23 cellular contexts compared by ENCODE assay signal in genomic region chr10:125095228-125095627, GRCh38.
DNase-seq lines count a peak whose midpoint lies in the region; ATAC-seq and TF ChIP-seq lines count a peak whose summit lies in the region.
"Had no signal": no experiment of that assay in that cellular context is flagged by ENCODE, and none has a peak within 500 bp of the region (broad histone marks: within the 10 kb centered on the region; RNA-seq: fewer than 3 reads in every experiment).

No MANE protein-coding gene starts in this region.

- H3K4me1 ChIP-seq in right cardiac atrium (ENCODE audit: control insufficient read depth, insufficient read depth, low read length) (peaks cover 34% of the 10 kb centered on the region), gastroesophageal sphincter (peaks cover 12 to 84% (median 51%) of the 10 kb centered on the region in 3 donors), vagina (peaks cover 59% of the 10 kb centered on the region), left lung (peaks cover 11 to 52% of the 10 kb centered on the region in 2 donors)
- H3K4me1 ChIP-seq: Caco-2, HAP-1 had no signal

- no peak for TF ChIP-seq EP300 in gastroesophageal sphincter (IDR thresholded peaks at IDR 0.05)

- H3K9me3 ChIP-seq in right cardiac atrium (ENCODE audit: control insufficient read depth, low read length) = no peaks in the 10 kb centered on the region
- H3K9me3 ChIP-seq in gastroesophageal sphincter = no peaks in the 10 kb centered on the region
- H3K9me3 ChIP-seq in vagina = no peaks in the 10 kb centered on the region
- H3K9me3 ChIP-seq in left lung = no peaks in the 10 kb centered on the region
- H3K9me3 ChIP-seq: BE2C, Caco-2, HAP-1, neutrophil, SK-N-SH had no signal

- intact Hi-C loops in right cardiac atrium (cut with DNase I) (no loop called here), left ventricle myocardium superior (cut with micrococcal nuclease) (no loop called here), vagina (cut with DNase I) (loop anchor here (5.0 kb wide), 1 partner anchor 1478 kb away; no protein-coding TSS in a partner anchor), left lung (cut with DNase I) (no loop called here)

- H3K36me3 ChIP-seq in gastroesophageal sphincter = no peaks in the 10 kb centered on the region
- no peaks in the 10 kb centered on the region for H3K36me3 ChIP-seq in vagina
- H3K36me3 ChIP-seq in left lung = peaks cover 0 to 3% of the 10 kb centered on the region in 2 donors
- H3K36me3 ChIP-seq: BE2C, HAP-1 had no signal

- peak overlapping the region; percentile 57 for H3K27ac Mint-ChIP-seq in osteocyte (ENCODE audit: unreplicated experiment)

- WGBS in right cardiac atrium = 91% methylated on average over 6 of the region's 6 CpGs
- WGBS in gastroesophageal sphincter (ENCODE audit: low coverage in 1 of 2), 2 donors = 87 to 100% methylated on average over 1 to 5 of the region's 6 CpGs

- H3K4me3 Mint-ChIP-seq in osteocyte (ENCODE audit: unreplicated experiment) = no peak overlapping the region
- H3K4me3 Mint-ChIP-seq: effector memory CD8-positive, alpha-beta T cell had no signal

- H3K4me1 Mint-ChIP-seq in osteocyte (ENCODE audit: unreplicated experiment) = peaks cover 67% of the 10 kb centered on the region

- TF ChIP-seq CTCF in gastroesophageal sphincter (IDR thresholded peaks at IDR 0.05) (no peak), osteocyte (IDR thresholded peaks at IDR 0.05) (no peak), vagina (IDR thresholded peaks at IDR 0.05) (no peak), left lung (IDR thresholded peaks at IDR 0.05) (no peak)

- H3K27ac ChIP-seq in right cardiac atrium (ENCODE audit: low read length) (no peak overlapping the region), gastroesophageal sphincter (peak overlapping the region in 3 of 4 donors; percentile 81 to 86 (median 82)), vagina (peak overlapping the region; percentile 45), left lung (no peak overlapping the region)
- H3K27ac ChIP-seq: neutrophil, WERI-Rb-1 had no signal

- peak in 2 of 3 donors; percentile 4 to 9 for DNase-seq in right cardiac atrium
- no peak for DNase-seq in left ventricle myocardium superior
- DNase-seq in osteocyte (ENCODE audit: extremely low spot score, unreplicated experiment) = no peak
- DNase-seq in vagina (ENCODE audit: extremely low spot score in 2 of 2) = no peak
- no peak for DNase-seq in left lung
- DNase-seq: activated CD4-positive, alpha-beta T cell treated with anti-CD3 and anti-CD28 coated beads, Interleukin-2, amount 50 U/mL, for 4 hours; activated naive CD4-positive, alpha-beta T cell treated with Interleukin-2 at 50 U/mL for 16 hours; BE2C; Caco-2; effector memory CD8-positive, alpha-beta T cell; kidney glomerular epithelial cell; NCI-H1417 treated with DMSO at 0.1 percent for 48 hours; NCI-H2107; NCI-H524 treated with DMSO at 0.1 percent for 48 hours; retina; SK-N-SH; stimulated activated CD8-positive, alpha-beta memory T cell treated with anti-CD3 and anti-CD28 coated beads, Interleukin-4, amount 100 ng/mL, for 48 hours; WERI-Rb-1 had no signal

- no peak for TF ChIP-seq POLR2A in gastroesophageal sphincter (IDR thresholded peaks at IDR 0.05)
- no peak for TF ChIP-seq POLR2A in vagina (IDR thresholded peaks at IDR 0.05)

- H3K4me3 ChIP-seq in right cardiac atrium (ENCODE audit: low read length) (no peak overlapping the region), gastroesophageal sphincter (no peak overlapping the region), vagina (no peak overlapping the region), left lung (no peak overlapping the region)
- H3K4me3 ChIP-seq: HAP-1 had no signal

- no peaks in the 10 kb centered on the region for H3K27me3 ChIP-seq in right cardiac atrium (ENCODE audit: control insufficient read depth, insufficient read depth)
- H3K27me3 ChIP-seq in gastroesophageal sphincter = no peaks in the 10 kb centered on the region
- H3K27me3 ChIP-seq in vagina = no peaks in the 10 kb centered on the region
- H3K27me3 ChIP-seq in left lung = no peaks in the 10 kb centered on the region
- H3K27me3 ChIP-seq: BE2C, neutrophil had no signal

- no peaks in the 10 kb centered on the region for H3K9me3 Mint-ChIP-seq in osteocyte (ENCODE audit: unreplicated experiment)
- H3K9me3 Mint-ChIP-seq: effector memory CD8-positive, alpha-beta T cell had no signal

- ATAC-seq in right cardiac atrium (no peak), left ventricle myocardium superior (no peak), gastroesophageal sphincter (no peak), HG03521 (IDR thresholded peaks at IDR 0.05; ENCODE audit: unreplicated experiment) (no peak), left lung (no peak), GM21737 (IDR thresholded peaks at IDR 0.05; ENCODE audit: unreplicated experiment) (no peak)
- ATAC-seq: effector memory CD8-positive, alpha-beta T cell had no signal

- H3K27me3 Mint-ChIP-seq in osteocyte (ENCODE audit: unreplicated experiment) = no peaks in the 10 kb centered on the region

- peaks cover 6% of the 10 kb centered on the region for H3K36me3 Mint-ChIP-seq in osteocyte (ENCODE audit: unreplicated experiment)

Comparison
In these comparisons a context has a peak if more than half of its experiments do, and no peak if none do; other contexts are left out.
1. DNase-seq: peak in right cardiac atrium (2 of 3); none in left ventricle myocardium superior (single experiment), osteocyte (single experiment), vagina (0 of 2) and left lung (0 of 2).
2. H3K27ac ChIP-seq: peak in gastroesophageal sphincter (3 of 4) and vagina (single experiment); none in right cardiac atrium (single experiment) and left lung (0 of 2).